Comparison of ENCODE assay signal across 8 cellular contexts in the genomic region with DNA sequence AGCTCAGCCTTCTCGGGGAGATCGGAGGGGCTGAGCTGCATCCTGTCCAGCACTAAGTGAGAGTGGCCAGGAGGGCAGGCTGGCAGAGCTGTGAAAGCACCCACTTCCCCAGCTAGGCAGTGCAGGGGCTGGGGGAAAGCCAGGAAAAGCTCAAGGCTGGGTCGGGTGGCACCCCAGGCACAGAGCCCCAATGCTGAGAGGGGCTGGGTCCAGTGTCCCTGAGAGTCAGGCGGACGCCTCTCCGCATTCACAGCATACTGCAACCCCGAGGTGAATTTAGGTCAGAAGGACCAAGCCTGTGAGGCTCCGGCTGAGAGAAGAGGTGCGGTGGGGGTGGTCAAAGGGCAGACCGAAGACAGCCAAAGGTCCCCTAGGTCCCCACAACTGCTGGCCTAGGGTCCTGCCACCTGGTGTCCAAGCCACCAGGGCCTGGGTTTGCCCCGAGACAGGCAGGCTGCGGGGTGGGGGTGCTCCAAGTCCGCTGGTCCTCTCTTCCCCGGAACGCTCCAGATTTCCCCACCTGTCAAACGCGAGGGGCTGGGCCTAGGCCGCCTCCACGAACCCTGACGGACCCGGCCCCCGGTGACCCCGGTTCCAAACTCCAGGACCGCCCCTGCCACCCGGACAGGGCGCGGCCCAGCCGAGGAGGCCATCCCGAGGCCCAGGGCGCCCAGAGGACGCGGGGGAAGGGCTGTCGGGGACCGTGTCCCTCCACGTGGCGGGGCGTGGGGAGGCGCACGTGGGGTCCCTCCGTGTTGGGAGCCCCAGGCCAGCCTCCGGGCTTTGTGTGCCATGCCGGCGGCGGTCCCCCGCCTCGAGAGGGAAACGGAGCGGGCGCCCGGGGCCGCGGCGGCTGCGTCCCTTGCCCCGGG. TPM values are rescaled to one million over a fixed set of nuclear protein-coding genes. Genes with fewer than 3 reads are reported as not detected.
DNase-seq lines count a peak whose midpoint lies in the region; ATAC-seq and TF ChIP-seq lines count a peak whose summit lies in the region.

No MANE protein-coding gene starts in this region.

- no TSS peak for BruUV-seq in Calu3 (replicated peaks; lab: Mats Ljungman, UMichigan)

- H3K36me3 Mint-ChIP-seq in Calu3 (ENCODE audit: insufficient read depth, unreplicated experiment) (peaks cover 26% of the 10 kb centered on the region), nephron progenitor cell (ENCODE audit: low read depth) (peaks cover 12% of the 10 kb centered on the region)

- H3K27ac Mint-ChIP-seq in Calu3 (ENCODE audit: unreplicated experiment) (peak overlapping the region; percentile 50), nephron progenitor cell (no peak overlapping the region)

- ATAC-seq in esophagus mucosa (peak; percentile 47), HG03378 (IDR thresholded peaks at IDR 0.05; ENCODE audit: unreplicated experiment) (no peak)

- TF ChIP-seq CTCF in Calu3 (IDR thresholded peaks at IDR 0.05; ENCODE audit: unreplicated experiment) = no peak
- no peak for TF ChIP-seq CTCF in GM20000 (IDR thresholded peaks at IDR 0.05; ENCODE audit: extremely low read depth, missing control alignments)
- no peak for TF ChIP-seq CTCF in nephron progenitor cell (IDR thresholded peaks at IDR 0.05)

- CTCF ChIA-PET in Calu3 (lab: Charles Lee) = interaction anchor here (0.6 to 1.5 kb wide), 2 partner anchors 23 to 26 kb away, joined by 3 read pairs; no protein-coding TSS in a partner anchor

- H3K27me3 Mint-ChIP-seq in Calu3 (ENCODE audit: unreplicated experiment) (no peaks in the 10 kb centered on the region), nephron progenitor cell (ENCODE audit: low read depth, poor library complexity) (peaks cover 5% of the 10 kb centered on the region)

- H3K4me1 Mint-ChIP-seq in Calu3 (ENCODE audit: low read depth, unreplicated experiment) (no peaks in the 10 kb centered on the region), nephron progenitor cell (peaks cover 24% of the 10 kb centered on the region)

- peak overlapping the region; percentile 88 for H3K4me3 Mint-ChIP-seq in Calu3 (ENCODE audit: low read depth, unreplicated experiment)
- peak overlapping the region; percentile 88 for H3K4me3 Mint-ChIP-seq in nephron progenitor cell

- H3K9me3 Mint-ChIP-seq in Calu3 (ENCODE audit: low read depth, unreplicated experiment) (no peaks in the 10 kb centered on the region), nephron progenitor cell (no peaks in the 10 kb centered on the region)

- intact Hi-C loops in Calu3 (cut with micrococcal nuclease; ENCODE audit: unreplicated experiment) = no loop called here

- DNase-seq in Calu3 = peak; percentile 43
- DNase-seq in GM20000 (ENCODE audit: low spot score) = peak; percentile 49
- DNase-seq in HT-29 (ENCODE audit: low spot score) = peak; percentile 37
- peak; percentile 52 for DNase-seq in activated CD4-positive, alpha-beta T cell treated with anti-CD3 and anti-CD28 coated beads for 48 hours
- DNase-seq in nephron progenitor cell = peak; percentile 43
- DNase-seq in SHP77 treated with DMSO at 0.1 percent for 48 hours (lab: John Stamatoyannopoulos, UW) = no peak

RNA-seq across cellular contexts. Expression of a gene that starts 0.5 kb away (rescaled TPM):
- total RNA-seq in Calu3 (2022) (34.0 and 35.7 TPM in 2 replicates), esophagus mucosa (17.5 TPM)
- total RNA-seq in HT-29 (2014; rRNA removed; shearing (Covaris generic)) = 20.1 and 21.5 TPM in 2 replicates

RNA-seq across cellular contexts. Expression of a gene that starts 56.2 kb away (rescaled TPM):
- total RNA-seq in Calu3 (2022) (150 and 153 TPM in 2 replicates), esophagus mucosa (68.2 TPM)
- 108 and 117 TPM in 2 replicates for total RNA-seq in HT-29 (2014; rRNA removed; shearing (Covaris generic))
